ENCODE assay signal across 1 cellular context in genomic region chr17:57143341-57143740, GRCh38.
A peak's percentile ranks its signal among the peaks of the same experiment; 100 is the strongest.
TF ChIP-seq lines count a peak whose summit lies in the region.

No MANE protein-coding gene starts in this region.

TF ChIP-seq in K562, 482 proteins besides CTCF, POLR2A, EP300 and RAD21 (continued from another document):
- TF ChIP-seq ZBTB40 (IDR thresholded peaks at IDR 0.05) (no peak), ZBTB40 (CRISPR knock-in tag; IDR thresholded peaks at IDR 0.05) (no peak), PBX2 (CRISPR knock-in tag; IDR thresholded peaks at IDR 0.05; ENCODE audit: low read depth) (no peak), PBX2 (tag; conservative IDR thresholded peaks at IDR 0.05; ENCODE audit: low read depth) (0 out of 2 replicates have a peak, but pooled peaks have one; percentile 10)
TF ChIP-seq in K562: peak in this region for 1.
